In genomic region chr2:73841912-73842738, GRCh38 we compare ENCODE assay signal across 1 cellular context.
TF ChIP-seq lines count a peak whose summit lies in the region.

No MANE protein-coding gene starts in this region.

TF ChIP-seq in A549, 52 proteins besides CTCF, POLR2A, EP300 and RAD21:
- TF ChIP-seq RFX5 (IDR thresholded peaks at IDR 0.05): no peak
- TF ChIP-seq, protein P1, sequence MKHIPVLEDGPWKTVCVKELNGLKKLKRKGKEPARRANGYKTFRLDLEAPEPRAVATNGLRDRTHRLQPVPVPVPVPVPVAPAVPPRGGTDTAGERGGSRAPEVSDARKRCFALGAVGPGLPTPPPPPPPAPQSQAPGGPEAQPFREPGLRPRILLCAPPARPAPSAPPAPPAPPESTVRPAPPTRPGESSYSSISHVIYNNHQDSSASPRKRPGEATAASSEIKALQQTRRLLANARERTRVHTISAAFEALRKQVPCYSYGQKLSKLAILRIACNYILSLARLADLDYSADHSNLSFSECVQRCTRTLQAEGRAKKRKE (CRISPR knock-in tag; IDR thresholded peaks at IDR 0.05; ENCODE audit: low read depth): no peak
- TF ChIP-seq CEBPB (IDR thresholded peaks at IDR 0.05): no peak
